In genomic region chr12:27779837-27780611, GRCh38 we compare ENCODE assay signal across 8 cellular contexts. TPM values are rescaled to one million over a fixed set of nuclear protein-coding genes. Genes with fewer than 3 reads are reported as not detected.
DNase-seq lines count a peak whose midpoint lies in the region; ATAC-seq and TF ChIP-seq lines count a peak whose summit lies in the region.

A gene with protein sequence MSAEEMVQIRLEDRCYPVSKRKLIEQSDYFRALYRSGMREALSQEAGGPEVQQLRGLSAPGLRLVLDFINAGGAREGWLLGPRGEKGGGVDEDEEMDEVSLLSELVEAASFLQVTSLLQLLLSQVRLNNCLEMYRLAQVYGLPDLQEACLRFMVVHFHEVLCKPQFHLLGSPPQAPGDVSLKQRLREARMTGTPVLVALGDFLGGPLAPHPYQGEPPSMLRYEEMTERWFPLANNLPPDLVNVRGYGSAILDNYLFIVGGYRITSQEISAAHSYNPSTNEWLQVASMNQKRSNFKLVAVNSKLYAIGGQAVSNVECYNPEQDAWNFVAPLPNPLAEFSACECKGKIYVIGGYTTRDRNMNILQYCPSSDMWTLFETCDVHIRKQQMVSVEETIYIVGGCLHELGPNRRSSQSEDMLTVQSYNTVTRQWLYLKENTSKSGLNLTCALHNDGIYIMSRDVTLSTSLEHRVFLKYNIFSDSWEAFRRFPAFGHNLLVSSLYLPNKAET (plus strand): TSS chr12:27780233. CDS start chr12:27780331, 98 bp downstream.
TSS of gene MANSC4 (minus strand) at chr12:27780236. CDS start at chr12:27771276, 8,960 bp downstream.

- no peaks in the 10 kb centered on the region for H3K36me3 ChIP-seq in lung (ENCODE audit: control insufficient read depth in 2 of 2, insufficient read depth in 2 of 2, low read length in 2 of 2)

- no peak for TF ChIP-seq CTCF in lung (IDR thresholded peaks at IDR 0.05; ENCODE audit: control extremely low read depth, extremely low read depth)

- 0% methylated on average over 62 to 108 of the region's 108 CpGs for WGBS in lung, 2 donors

- H3K4me1 ChIP-seq in lung (ENCODE audit: control insufficient read depth in 2 of 2, insufficient read depth in 2 of 2, low read length in 2 of 2) = peaks cover 5 to 11% of the 10 kb centered on the region in 2 donors

- H3K4me3 ChIP-seq in lung = peak within 1 kb of the TSS; percentile 77

- no peaks in the 10 kb centered on the region for H3K9me3 ChIP-seq in lung (ENCODE audit: control insufficient read depth in 2 of 2, insufficient read depth in 1 of 2, low read length in 1 of 2)

- no peaks in the 10 kb centered on the region for H3K27me3 ChIP-seq in lung (ENCODE audit: control insufficient read depth, insufficient read depth)

- peak; percentile 77 for ATAC-seq in GM19023 (IDR thresholded peaks at IDR 0.05; ENCODE audit: unreplicated experiment)
- ATAC-seq in HG03159 (IDR thresholded peaks at IDR 0.05; ENCODE audit: unreplicated experiment) = peak; percentile 80
- peak; percentile 92 for ATAC-seq in lung (ENCODE audit: insufficient read depth, low FRiP score)

- DNase-seq in AML-193 (lab: John Stamatoyannopoulos, UW) (peak; percentile 47 to 51), NCI-H510A treated with DMSO at 0.1 percent for 48 hours (lab: John Stamatoyannopoulos, UW) (peak; percentile 31), ecto neural progenitor cell (ENCODE audit: low spot score) (peak; percentile 90), lung (ENCODE audit: low spot score) (peak; percentile 68)
- DNase-seq in activated CD4-positive, alpha-beta T cell treated with anti-CD3 and anti-CD28 coated beads, Interleukin-2, amount 50 U/mL, for 48 hours = peak; percentile 61 to 70
- DNase-seq in stimulated activated CD4-positive, alpha-beta T cell treated with anti-CD3 and anti-CD28 coated beads, TNF-alpha, amount 100 ng/mL, for 24 hours (ENCODE audit: low read depth in 3 of 3) = peak; percentile 23 to 54 (median 40)

- peak within 1 kb of the TSS; percentile 90 to 96 for H3K27ac ChIP-seq in lung (ENCODE audit: low read depth in 1 of 2, low read length in 1 of 2)

RNA-seq across cellular contexts. Expression of the first gene that starts in this region (rescaled TPM):
- total RNA-seq in lung = 10 to 100 TPM; 22.4 to 32.5 TPM
- polyA plus RNA-seq in lung = 1 to 10 TPM; 7.5 to 8.2 TPM

RNA-seq across cellular contexts. Expression of gene MANSC4, which starts in this region (rescaled TPM):
- not detected for total RNA-seq in lung
- not detected for polyA plus RNA-seq in lung

Comparison
In these comparisons a context has a peak if more than half of its experiments do, and no peak if none do; other contexts are left out.
1. Peak in every context shown above with its lines: DNase-seq, ATAC-seq, H3K4me3 ChIP-seq and H3K27ac ChIP-seq.
2. DNase-seq: peak in every context shown above with its lines; median percentile 90 in ecto neural progenitor cell; 68 in lung; 66 in activated CD4-positive, alpha-beta T cell treated with anti-CD3 and anti-CD28 coated beads, Interleukin-2, amount 50 U/mL, for 48 hours; 49 in AML-193; 40 in stimulated activated CD4-positive, alpha-beta T cell treated with anti-CD3 and anti-CD28 coated beads, TNF-alpha, amount 100 ng/mL, for 24 hours; 31 in NCI-H510A treated with DMSO at 0.1 percent for 48 hours.